9 cellular contexts compared by ENCODE assay signal in genomic region chr11:67402192-67402839, GRCh38. TPM values are rescaled to one million over a fixed set of nuclear protein-coding genes. Genes with fewer than 3 reads are reported as not detected.
DNase-seq lines count a peak whose midpoint lies in the region; ATAC-seq and TF ChIP-seq lines count a peak whose summit lies in the region.
"Not testable (repeated sequence)": the region's sequence is repeated elsewhere in the genome, so short reads cannot be mapped to it uniquely, and the experiment has no call there.
"Had no signal": no experiment of that assay in that cellular context is flagged by ENCODE, and none has a peak within 500 bp of the region (broad histone marks: within the 10 kb centered on the region; RNA-seq: fewer than 3 reads in every experiment).

No MANE protein-coding gene starts in this region.

- TF ChIP-seq CTCF in endothelial cell (IDR thresholded peaks at IDR 0.05; ENCODE audit: unreplicated experiment); osteocyte (IDR thresholded peaks at IDR 0.05); testis (IDR thresholded peaks at IDR 0.05): not testable (repeated sequence)

- H3K36me3 Mint-ChIP-seq in CD4-positive, alpha-beta memory T cell: peaks cover 23 to 56% of the 10 kb centered on the region in 2 donors
- peaks cover 35% of the 10 kb centered on the region for H3K36me3 Mint-ChIP-seq in activated naive CD8-positive, alpha-beta T cell treated with anti-CD3 and anti-CD28 coated beads, Interleukin-2, amount 50 U/mL, for 24 hours (ENCODE audit: low read depth)
- H3K36me3 Mint-ChIP-seq in endothelial cell (ENCODE audit: low read depth, unreplicated experiment): peaks cover 12% of the 10 kb centered on the region
- H3K36me3 Mint-ChIP-seq in osteocyte (ENCODE audit: unreplicated experiment): not testable (repeated sequence)

- H3K4me1 ChIP-seq in CD4-positive, alpha-beta memory T cell (ENCODE audit: insufficient read depth, low read length): peaks cover 78% of the 10 kb centered on the region
- H3K4me1 ChIP-seq in testis: peaks cover 16% of the 10 kb centered on the region

- H3K9me3 ChIP-seq in CD4-positive, alpha-beta memory T cell (ENCODE audit: control insufficient read depth in 1 of 2, low read length in 2 of 2); KOPT-K1 (ENCODE audit: insufficient read depth, low read length, poor library complexity, severe bottlenecking); SK-N-MC (ENCODE audit: low read depth, low read length); testis: not testable (repeated sequence)

- CTCF ChIA-PET in CD4-positive, alpha-beta memory T cell (lab: Charles Lee; ENCODE audit: partially characterized antibody): interaction anchor here (0.9 to 5.7 kb wide), 28 partner anchors 11 to 227 kb away, joined by 3 to 65 read pairs (median 6); partner anchors contain the start of genes CARNS1, NUDT8, PITPNM1 and POLD4

- ATAC-seq in activated naive CD8-positive, alpha-beta T cell treated with anti-CD3 and anti-CD28 coated beads, Interleukin-2, amount 50 U/mL, for 24 hours: not testable (repeated sequence)

- 30 to 52% methylated on average over 17 to 19 of the region's 19 CpGs for whole genome bisulfite sequencing in testis, 2 donors

- H3K36me3 ChIP-seq in CD4-positive, alpha-beta memory T cell (ENCODE audit: insufficient read depth, low read length): peaks cover 41% of the 10 kb centered on the region
- H3K36me3 ChIP-seq in KOPT-K1 (ENCODE audit: insufficient read depth, low read length) (peaks cover 62% of the 10 kb centered on the region), SK-N-MC (ENCODE audit: insufficient read depth, low read length) (peaks cover 26% of the 10 kb centered on the region)
- H3K36me3 ChIP-seq in testis (ENCODE audit: low read depth, missing control alignments): not testable (repeated sequence)

- H3K4me3 Mint-ChIP-seq in CD4-positive, alpha-beta memory T cell: peak overlapping the region; percentile 76 to 97 (median 85)
- peak overlapping the region; percentile 88 for H3K4me3 Mint-ChIP-seq in activated naive CD8-positive, alpha-beta T cell treated with anti-CD3 and anti-CD28 coated beads, Interleukin-2, amount 50 U/mL, for 24 hours
- peak overlapping the region; percentile 31 for H3K4me3 Mint-ChIP-seq in endothelial cell (ENCODE audit: unreplicated experiment)
- H3K4me3 Mint-ChIP-seq in osteocyte (ENCODE audit: unreplicated experiment): peak overlapping the region; percentile 35

- not testable (repeated sequence) for DNase-seq in CD4-positive, alpha-beta memory T cell; SK-N-MC (ENCODE audit: low read depth, low spot score); activated naive CD8-positive, alpha-beta T cell treated with anti-CD3 and anti-CD28 coated beads, Interleukin-2, amount 50 U/mL, for 24 hours; endothelial cell (ENCODE audit: low spot score); osteocyte (ENCODE audit: extremely low spot score, unreplicated experiment); testis

- H3K27me3 ChIP-seq in CD4-positive, alpha-beta memory T cell (ENCODE audit: insufficient read depth, low read length); layer of hippocampus (ENCODE audit: control insufficient read depth, insufficient read depth, low read length); testis: not testable (repeated sequence)

- H3K9me3 Mint-ChIP-seq in CD4-positive, alpha-beta memory T cell; activated naive CD8-positive, alpha-beta T cell treated with anti-CD3 and anti-CD28 coated beads, Interleukin-2, amount 50 U/mL, for 24 hours; endothelial cell (ENCODE audit: unreplicated experiment); osteocyte (ENCODE audit: unreplicated experiment): not testable (repeated sequence)

- H3K27me3 Mint-ChIP-seq in CD4-positive, alpha-beta memory T cell; activated naive CD8-positive, alpha-beta T cell treated with anti-CD3 and anti-CD28 coated beads, Interleukin-2, amount 50 U/mL, for 24 hours; osteocyte (ENCODE audit: unreplicated experiment): not testable (repeated sequence)
- peaks cover 12% of the 10 kb centered on the region for H3K27me3 Mint-ChIP-seq in endothelial cell (ENCODE audit: unreplicated experiment)

- H3K27ac Mint-ChIP-seq in CD4-positive, alpha-beta memory T cell: peak overlapping the region; percentile 81 to 98 (median 89)
- peak overlapping the region; percentile 87 for H3K27ac Mint-ChIP-seq in activated naive CD8-positive, alpha-beta T cell treated with anti-CD3 and anti-CD28 coated beads, Interleukin-2, amount 50 U/mL, for 24 hours
- peak overlapping the region; percentile 89 for H3K27ac Mint-ChIP-seq in endothelial cell (ENCODE audit: unreplicated experiment)
- peak overlapping the region; percentile 84 for H3K27ac Mint-ChIP-seq in osteocyte (ENCODE audit: unreplicated experiment)

- POLR2A ChIA-PET in CD4-positive, alpha-beta memory T cell (lab: Charles Lee; ENCODE audit: partially characterized antibody): interaction anchor here (0.6 to 21.5 kb wide), 23 partner anchors 10 to 1512 kb away, joined by 3 to 2262 read pairs (median 9); partner anchors contain the start of genes AIP, ANKRD13D, CABP4 and CARNS1

- peak overlapping the region; percentile 66 for H3K9ac ChIP-seq in SK-N-MC (ENCODE audit: insufficient read length)

- H3K4me3 ChIP-seq in CD4-positive, alpha-beta memory T cell (ENCODE audit: low read length in 2 of 2): peak overlapping the region; percentile 43 to 88
- H3K4me3 ChIP-seq in SK-N-MC (peak overlapping the region; percentile 72), testis (peak overlapping the region; percentile 11 to 88)

- peak overlapping the region; percentile 81 for H3K27ac ChIP-seq in CD4-positive, alpha-beta memory T cell (ENCODE audit: low read depth, low read length)
- H3K27ac ChIP-seq in KOPT-K1 (ENCODE audit: low read depth, low read length, poor library complexity, severe bottlenecking) (peak overlapping the region; percentile 96), SK-N-MC (peak overlapping the region; percentile 94), layer of hippocampus (ENCODE audit: low read depth, low read length) (peak overlapping the region; percentile 92), testis (peak overlapping the region; percentile 66 to 92)

- not testable (repeated sequence) for TF ChIP-seq POLR2A in testis (IDR thresholded peaks at IDR 0.05)

- intact Hi-C loops in CD4-positive, alpha-beta memory T cell (cut with micrococcal nuclease): loop anchor here (2.0 kb wide), 1 partner anchor 34 kb away; the partner anchor contains the start of gene PTPRCAP
- intact Hi-C loops in testis (cut with DNase I; ENCODE audit: low total_unique reads): loop anchor here (10.0 kb wide), 1 partner anchor 82 kb away; the partner anchor contains the start of gene AIP

- H3K4me1 Mint-ChIP-seq in CD4-positive, alpha-beta memory T cell: peaks cover 29 to 80% (median 45%) of the 10 kb centered on the region in 4 donors
- peaks cover 63% of the 10 kb centered on the region for H3K4me1 Mint-ChIP-seq in activated naive CD8-positive, alpha-beta T cell treated with anti-CD3 and anti-CD28 coated beads, Interleukin-2, amount 50 U/mL, for 24 hours
- H3K4me1 Mint-ChIP-seq in endothelial cell (ENCODE audit: unreplicated experiment) (peaks cover 36% of the 10 kb centered on the region), osteocyte (ENCODE audit: unreplicated experiment) (peaks cover 18% of the 10 kb centered on the region)

RNA-seq across cellular contexts. Expression of gene PPP1CA, which starts 0.7 kb away (rescaled TPM):
- 100 to 1,000 TPM; 159 to 161 TPM for total RNA-seq in CD4-positive, alpha-beta memory T cell
- 100 to 1,000 TPM; 474 to 774 TPM for polyA plus RNA-seq in CD4-positive, alpha-beta memory T cell
- total RNA-seq in endothelial cell (ENCODE audit: unreplicated experiment) (249 TPM), osteocyte (132 and 140 TPM in 2 replicates), testis (100 to 1,000 TPM; 100 to 129 TPM)
- 79.7 TPM for polyA plus RNA-seq in testis (ENCODE audit: insufficient read depth, low read depth, low replicate concordance)

RNA-seq across cellular contexts. Expression of gene TBC1D10C, which starts 1.6 kb away (rescaled TPM):
- 100 to 1,000 TPM; 371 to 382 TPM for total RNA-seq in CD4-positive, alpha-beta memory T cell
- polyA plus RNA-seq in CD4-positive, alpha-beta memory T cell: 100 to 1,000 TPM; 316 to 331 TPM
- total RNA-seq in endothelial cell (ENCODE audit: unreplicated experiment): 13.2 TPM
- total RNA-seq in osteocyte: not detected in 2 replicates
- 1 to 10 TPM; 1.8 to 3.8 TPM for total RNA-seq in testis
- 3.3 TPM for polyA plus RNA-seq in testis (ENCODE audit: insufficient read depth, low read depth, low replicate concordance)
- total RNA-seq: Calu3 had no signal

RNA-seq across cellular contexts. Expression of gene RAD9A, which starts 10.5 kb away (rescaled TPM):
- 10 to 100 TPM; 51.8 to 55.9 TPM for total RNA-seq in CD4-positive, alpha-beta memory T cell
- 1 to 10 TPM; 6.7 to 8.3 TPM for polyA plus RNA-seq in CD4-positive, alpha-beta memory T cell
- total RNA-seq in endothelial cell (ENCODE audit: unreplicated experiment) (18.4 TPM), osteocyte (18.5 TPM in 2 replicates), testis (10 to 100 TPM; 35.8 to 46.2 TPM)
- 25.7 TPM for polyA plus RNA-seq in testis (ENCODE audit: insufficient read depth, low read depth, low replicate concordance)

RNA-seq across cellular contexts. Expression of gene CARNS1, which starts 13.2 kb away (rescaled TPM):
- total RNA-seq in CD4-positive, alpha-beta memory T cell: 1 to 10 TPM; 2.3 to 3.3 TPM
- under 1 TPM; 0.45 to 0.81 TPM for polyA plus RNA-seq in CD4-positive, alpha-beta memory T cell
- total RNA-seq in endothelial cell (ENCODE audit: unreplicated experiment) (not detected), osteocyte (0.24 and 0.27 TPM in 2 replicates), testis (1 to 10 TPM in 1 of 2 donors, under 1 TPM in 1; 0.74 to 1.3 TPM)
- polyA plus RNA-seq in testis (ENCODE audit: insufficient read depth, low read depth, low replicate concordance): 1.6 TPM
- total RNA-seq: Calu3 had no signal

RNA-seq across cellular contexts. Expression of gene RPS6KB2, which starts 26.0 kb away (rescaled TPM):
- total RNA-seq in CD4-positive, alpha-beta memory T cell: 10 to 100 TPM; 78.1 to 79.9 TPM
- 10 to 100 TPM; 55.2 to 58.3 TPM for polyA plus RNA-seq in CD4-positive, alpha-beta memory T cell
- total RNA-seq in endothelial cell (ENCODE audit: unreplicated experiment) (44.2 TPM), osteocyte (42.7 and 49.5 TPM in 2 replicates), testis (10 to 100 TPM; 46.5 to 47.4 TPM)
- 30.1 TPM for polyA plus RNA-seq in testis (ENCODE audit: insufficient read depth, low read depth, low replicate concordance)

Comparison
In these comparisons a context has a peak if more than half of its experiments do, and no peak if none do; other contexts are left out.
1. H3K4me3 Mint-ChIP-seq: peak in every context shown above with its lines; median percentile 88 in activated naive CD8-positive, alpha-beta T cell treated with anti-CD3 and anti-CD28 coated beads, Interleukin-2, amount 50 U/mL, for 24 hours; 85 in CD4-positive, alpha-beta memory T cell; 35 in osteocyte; 31 in endothelial cell.
2. RNA of gene TBC1D10C, which starts 1.6 kb away (total RNA-seq): 371 to 382 TPM in CD4-positive, alpha-beta memory T cell; 13.2 TPM in endothelial cell (single experiment), 1.8 to 3.8 TPM in testis and not detected in osteocyte; every median in the first group is over 10 times any median in the second.
3. Peak in every context shown above with its lines, with median percentiles within 50 percentile points of each other: H3K27ac ChIP-seq, H3K4me3 ChIP-seq and H3K27ac Mint-ChIP-seq.